In genomic region chr19:29259153-29259552, GRCh38 we compare ENCODE assay signal across 1 cellular context.
TF ChIP-seq lines count a peak whose summit lies in the region.

No MANE protein-coding gene starts in this region.

TF ChIP-seq in SK-N-SH treated with all-trans-retinoic acid at 6 μM for 48 hours, 23 proteins besides CTCF, POLR2A, EP300 and RAD21 (continued from another document):
- TF ChIP-seq TSHZ2 (CRISPR knock-in tag; IDR thresholded peaks at IDR 0.05) = no peak
- TF ChIP-seq GLIS3 (CRISPR knock-in tag; IDR thresholded peaks at IDR 0.05) = no peak
- TF ChIP-seq OSR1 (CRISPR knock-in tag; IDR thresholded peaks at IDR 0.05) = no peak
- no peak for TF ChIP-seq ISL1 (CRISPR knock-in tag; IDR thresholded peaks at IDR 0.05)
